Comparison of ENCODE assay signal across 24 cellular contexts in the genomic region with DNA sequence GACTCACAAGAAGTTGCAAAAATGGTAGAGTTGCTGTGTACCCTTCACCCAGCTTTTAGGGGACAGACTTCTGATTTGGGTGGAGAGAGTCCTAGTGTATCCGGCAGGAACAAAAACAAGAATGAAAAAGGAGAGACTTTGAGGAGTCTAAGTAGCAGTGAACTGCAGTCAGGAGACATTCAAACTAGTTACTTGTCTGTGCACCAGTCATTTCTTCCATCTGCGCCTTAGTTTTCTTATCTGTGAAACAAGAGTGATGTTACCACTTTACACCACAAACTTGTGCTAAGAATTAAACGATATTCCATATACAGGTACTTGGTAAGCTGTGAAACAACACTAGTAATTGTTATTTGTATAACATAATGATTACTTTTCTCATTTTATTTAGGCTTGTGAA. TPM values are rescaled to one million over a fixed set of nuclear protein-coding genes. Genes with fewer than 3 reads are reported as not detected.
"Had no signal": no experiment of that assay in that cellular context is flagged by ENCODE, and none has a peak within 500 bp of the region (broad histone marks: within the 10 kb centered on the region; RNA-seq: fewer than 3 reads in every experiment).

No MANE protein-coding gene starts in this region.

- H3K4me3 Mint-ChIP-seq: activated naive CD4-positive, alpha-beta T cell treated with anti-CD3 and anti-CD28 coated beads, Interleukin-2, amount 10 ng/mL, durations not matched to agents 7 days and 5 days; naive thymus-derived CD4-positive, alpha-beta T cell; stimulated activated memory B cell treated with anti-CD40 and anti-IgM and Interleukin-4, amounts not matched to agents 10 μg/mL and 1 μg/mL and 100 μg/mL, for 72 hours; WTC11 had no signal

- H3K27ac ChIP-seq: adrenal gland, esophagus muscularis mucosa, left lung, thoracic aorta, upper lobe of left lung had no signal

- H3K9me3 Mint-ChIP-seq: activated naive CD4-positive, alpha-beta T cell treated with anti-CD3 and anti-CD28 coated beads, Interleukin-2, amount 10 ng/mL, durations not matched to agents 7 days and 5 days; naive thymus-derived CD4-positive, alpha-beta T cell; stimulated activated memory B cell treated with anti-CD40 and anti-IgM and Interleukin-4, amounts not matched to agents 10 μg/mL and 1 μg/mL and 100 μg/mL, for 72 hours; WTC11 had no signal

- H3K36me3 Mint-ChIP-seq: stimulated activated memory B cell treated with anti-CD40 and anti-IgM and Interleukin-4, amounts not matched to agents 10 μg/mL and 1 μg/mL and 100 μg/mL, for 72 hours; WTC11 had no signal

- H3K27me3 Mint-ChIP-seq: activated naive CD4-positive, alpha-beta T cell treated with anti-CD3 and anti-CD28 coated beads, Interleukin-2, amount 10 ng/mL, durations not matched to agents 7 days and 5 days; naive thymus-derived CD4-positive, alpha-beta T cell; stimulated activated memory B cell treated with anti-CD40 and anti-IgM and Interleukin-4, amounts not matched to agents 10 μg/mL and 1 μg/mL and 100 μg/mL, for 72 hours had no signal

- H3K27ac Mint-ChIP-seq: activated naive CD4-positive, alpha-beta T cell treated with anti-CD3 and anti-CD28 coated beads, Interleukin-2, amount 10 ng/mL, durations not matched to agents 7 days and 5 days; stimulated activated memory B cell treated with anti-CD40 and anti-IgM and Interleukin-4, amounts not matched to agents 10 μg/mL and 1 μg/mL and 100 μg/mL, for 72 hours; WTC11 had no signal

- H3K36me3 ChIP-seq: adrenal gland, esophagus muscularis mucosa, left lung, thoracic aorta, upper lobe of left lung had no signal

- H3K9me3 ChIP-seq: adrenal gland, esophagus muscularis mucosa, left lung, thoracic aorta, upper lobe of left lung had no signal

- DNase-seq: activated CD8-positive, alpha-beta memory T cell treated with anti-CD3 and anti-CD28 coated beads for 24 hours; activated CD8-positive, alpha-beta memory T cell treated with anti-CD3 and anti-CD28 coated beads, Interleukin-2, amount 50 U/mL, for 4 hours; activated naive CD4-positive, alpha-beta T cell treated with anti-CD3 and anti-CD28 coated beads, Interleukin-2, amount 10 ng/mL, durations not matched to agents 7 days and 5 days; adrenal gland; central memory CD4-positive, alpha-beta T cell; effector memory CD4-positive, alpha-beta T cell; hippocampal formation; kidney glomerular epithelial cell; left lung; naive thymus-derived CD4-positive, alpha-beta T cell; small intestine; stimulated activated CD4-positive, alpha-beta T cell treated with anti-CD3 and anti-CD28 coated beads, Interleukin-2, amount 100 ng/mL, for 24 hours; T1000; upper lobe of left lung had no signal

RNA-seq across cellular contexts. Expression of gene SH2D1A, which starts 47.3 kb away (rescaled TPM):
- total RNA-seq: astrocyte, dermis microvascular lymphatic vessel endothelial cell, endothelial cell of umbilical vein, frontal cortex, osteoblast, renal cortical epithelial cell had no signal
